Comparison of ENCODE assay signal across 8 cellular contexts in genomic region chr9:78091736-78092135, GRCh38.
"Had no signal": no experiment of that assay in that cellular context is flagged by ENCODE, and none has a peak within 500 bp of the region (broad histone marks: within the 10 kb centered on the region; RNA-seq: fewer than 3 reads in every experiment).

No MANE protein-coding gene starts in this region.

- H2AFZ ChIP-seq: GM23248 had no signal

- H3K27ac ChIP-seq: GM23248 had no signal

- FAIRE-seq: H54, HepG2 had no signal

- DNase-seq: GM23248, GOT3, H9, HFFc6, KBM-7 had no signal

- ATAC-seq: HCT116, HepG2 had no signal

- H3K9ac ChIP-seq: GM23248 had no signal

- H3K4me3 ChIP-seq: GM23248 had no signal
